Comparison of ENCODE assay signal across 19 cellular contexts in genomic region chr2:189129971-189130370, GRCh38. TPM values are rescaled to one million over a fixed set of nuclear protein-coding genes. Genes with fewer than 3 reads are reported as not detected.
DNase-seq lines count a peak whose midpoint lies in the region; ATAC-seq and TF ChIP-seq lines count a peak whose summit lies in the region.
"Had no signal": no experiment of that assay in that cellular context is flagged by ENCODE, and none has a peak within 500 bp of the region (broad histone marks: within the 10 kb centered on the region; RNA-seq: fewer than 3 reads in every experiment).

No MANE protein-coding gene starts in this region.

- ATAC-seq in GM21515 (IDR thresholded peaks at IDR 0.05; ENCODE audit: unreplicated experiment), result no peak
- ATAC-seq in GM18858 (IDR thresholded peaks at IDR 0.05; ENCODE audit: unreplicated experiment), result no peak
- no peak for ATAC-seq in HG03159 (IDR thresholded peaks at IDR 0.05; ENCODE audit: unreplicated experiment)
- ATAC-seq: upper lobe of right lung had no signal

- DNase-seq in A172 (ENCODE audit: low spot score), result peak; percentile 89
- peak; percentile 96 for DNase-seq in HCEC 1CT
- DNase-seq in astrocyte of the cerebellum (ENCODE audit: low read depth), result peak; percentile 83
- DNase-seq in kidney glomerular epithelial cell (lab: John Stamatoyannopoulos, UW), result peak; percentile 67
- DNase-seq in NCI-H748 (lab: John Stamatoyannopoulos, UW; ENCODE audit: unreplicated experiment), result no peak
- DNase-seq: 8988T; activated naive CD8-positive, alpha-beta T cell treated with anti-CD3 and anti-CD28 coated beads, Interleukin-2, amount 10 ng/mL, durations not matched to agents 7 days and 5 days; DMS 273 treated with DMSO at 0.1 percent for 48 hours; head of caudate nucleus; NCI-H1417; NCI-H748 treated with DMSO at 0.1 percent for 48 hours; SIG-M5; stimulated activated CD4-positive, alpha-beta T cell treated with anti-CD3 and anti-CD28 coated beads, Interleukin-15, amount 100 ng/mL, for 24 hours; upper lobe of right lung; WERI-Rb-1 had no signal

- no peak for TF ChIP-seq CTCF in astrocyte of the cerebellum (IDR thresholded peaks at IDR 0.05; ENCODE audit: low read depth, low read length, missing control alignments)

- in situ Hi-C loops in astrocyte of the cerebellum (cut with HindIII; ENCODE audit: low sequenced_read_pairs), result no loop called here

- H3K4me3 ChIP-seq in astrocyte of the cerebellum (ENCODE audit: low read depth, low read length), result no peak overlapping the region
- H3K4me3 ChIP-seq: HAP-1, upper lobe of right lung had no signal

RNA-seq across cellular contexts. Expression of gene COL5A2, which starts 49.6 kb away (rescaled TPM):
- 955 and 1,017 TPM in 2 replicates for total RNA-seq in A172 (2014; rRNA removed; shearing (Covaris generic))
